Comparison of ENCODE assay signal across 25 cellular contexts in genomic region chr16:16057102-16057501, GRCh38.
DNase-seq lines count a peak whose midpoint lies in the region; ATAC-seq and TF ChIP-seq lines count a peak whose summit lies in the region.
"Had no signal": no experiment of that assay in that cellular context is flagged by ENCODE, and none has a peak within 500 bp of the region (broad histone marks: within the 10 kb centered on the region; RNA-seq: fewer than 3 reads in every experiment).

No MANE protein-coding gene starts in this region.

- no peak for TF ChIP-seq POLR2A in gastroesophageal sphincter (IDR thresholded peaks at IDR 0.05)
- no peak for TF ChIP-seq POLR2A in sigmoid colon (IDR thresholded peaks at IDR 0.05)
- no peak for TF ChIP-seq POLR2A in spleen (IDR thresholded peaks at IDR 0.05)

- DNase-seq in WTC11 (ENCODE audit: low spot score) = no peak
- DNase-seq in sigmoid colon = no peak
- no peak for DNase-seq in T-helper 17 cell
- no peak for DNase-seq in spleen
- DNase-seq: 8988T; ACHN; AML-193; BE2C; CD4-positive, alpha-beta T cell; CD8-positive, alpha-beta memory T cell; DMS 273 treated with DMSO at 0.1 percent for 48 hours; DMS79; EL; GDM1; H9; HFFc6 had no signal

- no peak for TF ChIP-seq CTCF in HEK293 (tag by site-specific recombination; IDR thresholded peaks at IDR 0.05)
- TF ChIP-seq CTCF in WTC11 (IDR thresholded peaks at IDR 0.05) = no peak
- peak in 1 of 4 experiments; percentile 19 for TF ChIP-seq CTCF in gastroesophageal sphincter (IDR thresholded peaks at IDR 0.05)
- TF ChIP-seq CTCF in sigmoid colon (IDR thresholded peaks at IDR 0.05) = no peak
- TF ChIP-seq CTCF in spleen (IDR thresholded peaks at IDR 0.05 in 8 of 11, conservative IDR thresholded peaks at IDR 0.05 in 3 of 11) = no peak

- H3K4me1 Mint-ChIP-seq in WTC11 (no peaks in the 10 kb centered on the region), T-helper 17 cell (peaks cover 13% of the 10 kb centered on the region)
- H3K4me1 Mint-ChIP-seq: GM23338, H9 had no signal

- no peaks in the 10 kb centered on the region for H3K27me3 ChIP-seq in gastroesophageal sphincter
- H3K27me3 ChIP-seq in sigmoid colon = no peaks in the 10 kb centered on the region
- H3K27me3 ChIP-seq in spleen (replicated peaks in 1 of 7) = no peaks in the 10 kb centered on the region
- H3K27me3 ChIP-seq: BE2C; BLaER1 treated with 17β-estradiol and CSF1 and Interleukin-3, amounts not matched to agents 10 nM and 100 nM had no signal

- TF ChIP-seq EP300 in gastroesophageal sphincter (IDR thresholded peaks at IDR 0.05) (no peak), sigmoid colon (IDR thresholded peaks at IDR 0.05) (no peak)

- H3K9me3 ChIP-seq in HEK293 (ENCODE audit: control insufficient read depth, insufficient read depth, low read depth, low read length) (no peaks in the 10 kb centered on the region), gastroesophageal sphincter (no peaks in the 10 kb centered on the region), sigmoid colon (no peaks in the 10 kb centered on the region), T-helper 17 cell (ENCODE audit: control insufficient read depth, low read length, poor library complexity, severe bottlenecking) (no peaks in the 10 kb centered on the region), spleen (no peaks in the 10 kb centered on the region)
- H3K9me3 ChIP-seq: A549; BE2C; BLaER1 treated with 17β-estradiol and CSF1 and Interleukin-3, amounts not matched to agents 10 nM and 100 nM had no signal

- H3K27ac Mint-ChIP-seq in WTC11 (no peak overlapping the region), T-helper 17 cell (no peak overlapping the region)
- H3K27ac Mint-ChIP-seq: CD4-positive, alpha-beta T cell; H9; HFFc6 had no signal

- H3K36me3 ChIP-seq in HEK293 (ENCODE audit: control insufficient read depth in 2 of 2, insufficient read depth in 1 of 2, low read length in 2 of 2) = peaks cover 7 to 59% of the 10 kb centered on the region in 2 experiments; a peak in 2 of 3 replicates
- H3K36me3 ChIP-seq in gastroesophageal sphincter = peaks cover 0 to 69% of the 10 kb centered on the region in 2 donors
- peaks cover 0 to 33% (median 16%) of the 10 kb centered on the region in 4 donors for H3K36me3 ChIP-seq in sigmoid colon
- H3K36me3 ChIP-seq in spleen = peaks cover 3 to 98% (median 40%) of the 10 kb centered on the region in 6 donors

- H3K27me3 Mint-ChIP-seq in WTC11 (ENCODE audit: low read depth) (no peaks in the 10 kb centered on the region), T-helper 17 cell (no peaks in the 10 kb centered on the region)
- H3K27me3 Mint-ChIP-seq: CD4-positive, alpha-beta T cell; CD8-positive, alpha-beta memory T cell had no signal

- POLR2A ChIA-PET in HEK293 (lab: Yijun Ruan, JAX) = no interaction called here
- POLR2A ChIA-PET in WTC11 (lab: Charles Lee) = no interaction called here

- ATAC-seq in WTC11 (no peak), gastroesophageal sphincter (no peak), HG03469 (IDR thresholded peaks at IDR 0.05; ENCODE audit: unreplicated experiment) (no peak), T-helper 17 cell (no peak)
- ATAC-seq: A549, GM12878, GM23338, HCT116 had no signal

- H3K4me3 Mint-ChIP-seq in WTC11 = no peak overlapping the region
- no peak overlapping the region for H3K4me3 Mint-ChIP-seq in T-helper 17 cell
- H3K4me3 Mint-ChIP-seq: CD14-positive monocyte; CD4-positive, alpha-beta T cell; CD8-positive, alpha-beta memory T cell; GM23338; H9; HFFc6 had no signal

- no peak overlapping the region for H3K27ac ChIP-seq in HEK293 (ENCODE audit: extremely low read depth, low read depth, low read length)
- peak overlapping the region in 3 of 4 donors; percentile 86 to 93 (median 92) for H3K27ac ChIP-seq in gastroesophageal sphincter
- peak overlapping the region; percentile 75 to 92 (median 85) for H3K27ac ChIP-seq in sigmoid colon
- no peak overlapping the region for H3K27ac ChIP-seq in spleen
- H3K27ac ChIP-seq: A549; BLaER1 treated with 17β-estradiol and CSF1 and Interleukin-3, amounts not matched to agents 10 nM and 100 nM had no signal

- CTCF ChIA-PET in HEK293 (lab: Yijun Ruan, JAX) = no interaction called here
- CTCF ChIA-PET in WTC11 (lab: Charles Lee) = no interaction called here

- intact Hi-C loops in sigmoid colon (cut with DNase I) (no loop called here), spleen (cut with DNase I; ENCODE audit: low total_unique reads) (no loop called here)

- H3K36me3 Mint-ChIP-seq in WTC11 = peaks cover 50% of the 10 kb centered on the region
- H3K36me3 Mint-ChIP-seq in T-helper 17 cell (ENCODE audit: low read depth) = peaks cover 5% of the 10 kb centered on the region

- H3K9me3 Mint-ChIP-seq in WTC11 = no peaks in the 10 kb centered on the region
- H3K9me3 Mint-ChIP-seq: CD14-positive monocyte; CD4-positive, alpha-beta T cell; CD8-positive, alpha-beta memory T cell; GM23338; H9; HFFc6 had no signal

- WGBS in gastroesophageal sphincter (ENCODE audit: low coverage in 1 of 2), 2 donors = 89 to 96% methylated on average over 3 to 5 of the region's 6 CpGs
- WGBS in sigmoid colon, 2 donors = 90 to 94% methylated on average over 6 of the region's 6 CpGs
- WGBS in spleen, 5 donors = 97 to 98% (median 97%) methylated on average over 6 of the region's 6 CpGs

- H3K4me1 ChIP-seq in HEK293 (ENCODE audit: control insufficient read depth, insufficient read depth, low read length) = no peaks in the 10 kb centered on the region
- peaks cover 0 to 65% (median 9%) of the 10 kb centered on the region in 3 donors for H3K4me1 ChIP-seq in gastroesophageal sphincter
- H3K4me1 ChIP-seq in sigmoid colon = peaks cover 0 to 54% (median 48%) of the 10 kb centered on the region in 4 donors
- H3K4me1 ChIP-seq in spleen = peaks cover 0 to 21% (median 13%) of the 10 kb centered on the region in 6 donors
- H3K4me1 ChIP-seq: A549, BE2C had no signal

- H3K4me3 ChIP-seq in HEK293 (ENCODE audit: low read depth, low read length) = no peak overlapping the region
- no peak overlapping the region for H3K4me3 ChIP-seq in gastroesophageal sphincter
- no peak overlapping the region for H3K4me3 ChIP-seq in sigmoid colon
- no peak overlapping the region for H3K4me3 ChIP-seq in spleen
- H3K4me3 ChIP-seq: A549; BLaER1 treated with 17β-estradiol and CSF1 and Interleukin-3, amounts not matched to agents 10 nM and 100 nM; GM12878; GM23338 had no signal

TF ChIP-seq in HEK293, 187 proteins besides CTCF, POLR2A, EP300 and RAD21:
- TF ChIP-seq PATZ1 (tag by site-specific recombination; IDR thresholded peaks at IDR 0.05) (no peak), ZNF362 (tag by site-specific recombination; IDR thresholded peaks at IDR 0.05) (0 out of 2 replicates have a peak, but pooled peaks have one; percentile 54)

TF ChIP-seq in WTC11, 78 proteins besides CTCF, POLR2A, EP300 and RAD21:
- TF ChIP-seq NR3C1 (CRISPR knock-in tag; conservative IDR thresholded peaks at IDR 0.05; ENCODE audit: low read depth) = no peak
- no peak for TF ChIP-seq SOX15 (CRISPR knock-in tag; IDR thresholded peaks at IDR 0.05)
- TF ChIP-seq PRDM15 (CRISPR knock-in tag; IDR thresholded peaks at IDR 0.05) = no peak
- TF ChIP-seq NFE2L1 (CRISPR knock-in tag; IDR thresholded peaks at IDR 0.05) = no peak
- no peak for TF ChIP-seq SMAD4 (CRISPR knock-in tag; IDR thresholded peaks at IDR 0.05)
- 0 out of 2 replicates have a peak, but pooled peaks have one; percentile 35 for TF ChIP-seq ZNF121 (CRISPR knock-in tag; IDR thresholded peaks at IDR 0.05)

Comparison
In these comparisons a context has a peak if more than half of its experiments do, and no peak if none do; other contexts are left out.
1. H3K27ac ChIP-seq: peak in gastroesophageal sphincter (3 of 4) and sigmoid colon (4 of 4); none in HEK293 (single experiment) and spleen (0 of 8).
2. Of the 8 proteins assayed by ChIP-seq in both HEK293 and WTC11: peak only in HEK293: none; only in WTC11: ZNF121; in both: none; in neither: 7.